1 cellular context compared by ENCODE assay signal in genomic region chr1:9724706-9725476, GRCh38.
TF ChIP-seq lines count a peak whose summit lies in the region.

No MANE protein-coding gene starts in this region.

TF ChIP-seq in HEK293, 187 proteins besides CTCF, POLR2A, EP300 and RAD21 (continued from another document):
- TF ChIP-seq ZBTB21 (tag by site-specific recombination; IDR thresholded peaks at IDR 0.05) (no peak), ZNF146 (tag by site-specific recombination; IDR thresholded peaks at IDR 0.05) (no peak), ZNF610 (tag by site-specific recombination; IDR thresholded peaks at IDR 0.05; ENCODE audit: borderline replicate concordance) (0 out of 2 replicates have a peak, but pooled peaks have one; percentile 23), SP3 (tag by site-specific recombination; IDR thresholded peaks at IDR 0.05) (no peak), KLF9 (tag by site-specific recombination; IDR thresholded peaks at IDR 0.05; ENCODE audit: low read depth) (peak; percentile 18; the same call in 1 of the 2 replicates), ZNF580 (tag by site-specific recombination; IDR thresholded peaks at IDR 0.05) (no peak), ZNF549 (tag by site-specific recombination; IDR thresholded peaks at IDR 0.05) (no peak), PBX3 (CRISPR knock-in tag; IDR thresholded peaks at IDR 0.05) (no peak)
